ENCODE assay signal across 9 cellular contexts in the genomic region with DNA sequence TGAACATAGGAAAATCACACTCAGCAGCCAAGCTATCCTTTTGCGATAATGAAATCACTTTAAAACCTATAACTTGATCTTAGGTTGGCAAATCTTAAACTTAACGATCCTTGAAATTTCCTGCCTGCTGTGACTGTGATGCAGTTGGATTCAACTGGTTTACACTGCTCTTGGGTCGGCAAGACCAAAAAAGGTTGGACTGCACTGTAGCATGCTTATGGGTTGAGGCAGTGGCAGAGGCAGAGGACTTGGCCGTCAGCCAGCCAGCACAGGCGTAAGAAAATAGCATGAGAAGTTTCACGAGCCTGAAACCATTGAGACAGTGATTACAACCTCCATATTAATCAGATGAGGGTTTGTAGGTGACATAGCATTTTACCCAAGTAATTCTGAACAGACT. TPM values are rescaled to one million over a fixed set of nuclear protein-coding genes. Genes with fewer than 3 reads are reported as not detected.
DNase-seq lines count a peak whose midpoint lies in the region; ATAC-seq, FAIRE-seq and TF ChIP-seq lines count a peak whose summit lies in the region.
"Had no signal": no experiment of that assay in that cellular context is flagged by ENCODE, and none has a peak within 500 bp of the region (broad histone marks: within the 10 kb centered on the region; RNA-seq: fewer than 3 reads in every experiment).

No MANE protein-coding gene starts in this region.

- peak; percentile 88 for DNase-seq in DMS53 (lab: John Stamatoyannopoulos, UW)
- peak; percentile 80 for DNase-seq in NCI-H82 (lab: John Stamatoyannopoulos, UW)
- DNase-seq in foreskin melanocyte: peak; percentile 52
- DNase-seq in prostate gland (ENCODE audit: low spot score): peak; percentile 77
- no peak for DNase-seq in WTC11 (ENCODE audit: low spot score)
- DNase-seq in COR-L47 (lab: John Stamatoyannopoulos, UW): no peak
- no peak for DNase-seq in middle frontal gyrus (ENCODE audit: extremely low spot score, low spot score)
- no peak for DNase-seq in GM19239 (ENCODE audit: insufficient read length, low spot score)
- DNase-seq: activated B cell treated with CpG ODN at 0.5 μM for 24 hours had no signal

- no peak overlapping the region for H3K4me3 ChIP-seq in prostate gland

- POLR2A ChIA-PET in WTC11 (lab: Charles Lee): no interaction called here

- TF ChIP-seq CTCF in prostate gland (IDR thresholded peaks at IDR 0.05) (no peak), WTC11 (IDR thresholded peaks at IDR 0.05) (no peak)

- intact Hi-C loops in prostate gland (cut with DNase I): loop anchor here (5.0 kb wide), 1 partner anchor 68 kb away; no protein-coding TSS in a partner anchor

- H3K27ac ChIP-seq in prostate gland: peak overlapping the region; percentile 47 to 62

- FAIRE-seq in GM19239 (lab: Jason Lieb, UNC): no peak

- TF ChIP-seq POLR2A in prostate gland (IDR thresholded peaks at IDR 0.05): no peak

- 21% methylated on average over 6 of the region's 6 CpGs for WGBS in prostate gland

- H3K36me3 ChIP-seq in prostate gland: peaks cover 0 to 11% of the 10 kb centered on the region in 2 donors

- no peaks in the 10 kb centered on the region for H3K9me3 Mint-ChIP-seq in WTC11
- H3K9me3 Mint-ChIP-seq: activated B cell treated with CpG ODN at 0.5 μM for 24 hours had no signal

- no peaks in the 10 kb centered on the region for H3K27me3 Mint-ChIP-seq in WTC11 (ENCODE audit: low read depth)
- H3K27me3 Mint-ChIP-seq: activated B cell treated with CpG ODN at 0.5 μM for 24 hours had no signal

- CTCF ChIA-PET in WTC11 (lab: Charles Lee): no interaction called here

- H3K4me1 ChIP-seq in prostate gland (replicated peaks): no peaks in the 10 kb centered on the region

- H3K27ac Mint-ChIP-seq in WTC11: no peak overlapping the region
- H3K27ac Mint-ChIP-seq: activated B cell treated with CpG ODN at 0.5 μM for 24 hours had no signal

- no peaks in the 10 kb centered on the region for H3K9me3 ChIP-seq in prostate gland

- no peaks in the 10 kb centered on the region for H3K27me3 ChIP-seq in prostate gland (replicated peaks; ENCODE audit: insufficient read depth)

- ATAC-seq in WTC11: no peak

- H3K36me3 Mint-ChIP-seq in WTC11: peaks cover 76% of the 10 kb centered on the region

- no peak overlapping the region for H3K4me3 Mint-ChIP-seq in WTC11
- H3K4me3 Mint-ChIP-seq: activated B cell treated with CpG ODN at 0.5 μM for 24 hours had no signal

- H3K4me1 Mint-ChIP-seq in WTC11: no peaks in the 10 kb centered on the region
- H3K4me1 Mint-ChIP-seq: activated B cell treated with CpG ODN at 0.5 μM for 24 hours had no signal

TF ChIP-seq in WTC11, 78 proteins besides CTCF, POLR2A, EP300 and RAD21:
- TF ChIP-seq FOXP4 (CRISPR knock-in tag; IDR thresholded peaks at IDR 0.05) (no peak), ZNF532 (CRISPR knock-in tag; IDR thresholded peaks at IDR 0.05; ENCODE audit: borderline replicate concordance) (no peak), ZNF671 (CRISPR knock-in tag; IDR thresholded peaks at IDR 0.05) (no peak), FOXP1 (CRISPR knock-in tag; IDR thresholded peaks at IDR 0.05; ENCODE audit: borderline replicate concordance) (no peak), ZNF219 (CRISPR knock-in tag; IDR thresholded peaks at IDR 0.05; ENCODE audit: borderline replicate concordance) (no peak), SMAD3 (CRISPR knock-in tag; IDR thresholded peaks at IDR 0.05; ENCODE audit: borderline replicate concordance) (no peak), NR2C2 (CRISPR knock-in tag; IDR thresholded peaks at IDR 0.05) (no peak), FOXJ3 (CRISPR knock-in tag; IDR thresholded peaks at IDR 0.05; ENCODE audit: borderline replicate concordance) (no peak)
- TF ChIP-seq, protein P1, sequence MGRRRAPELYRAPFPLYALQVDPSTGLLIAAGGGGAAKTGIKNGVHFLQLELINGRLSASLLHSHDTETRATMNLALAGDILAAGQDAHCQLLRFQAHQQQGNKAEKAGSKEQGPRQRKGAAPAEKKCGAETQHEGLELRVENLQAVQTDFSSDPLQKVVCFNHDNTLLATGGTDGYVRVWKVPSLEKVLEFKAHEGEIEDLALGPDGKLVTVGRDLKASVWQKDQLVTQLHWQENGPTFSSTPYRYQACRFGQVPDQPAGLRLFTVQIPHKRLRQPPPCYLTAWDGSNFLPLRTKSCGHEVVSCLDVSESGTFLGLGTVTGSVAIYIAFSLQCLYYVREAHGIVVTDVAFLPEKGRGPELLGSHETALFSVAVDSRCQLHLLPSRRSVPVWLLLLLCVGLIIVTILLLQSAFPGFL (CRISPR knock-in tag; IDR thresholded peaks at IDR 0.05; ENCODE audit: borderline replicate concordance): no peak
- TF ChIP-seq, protein P2, sequence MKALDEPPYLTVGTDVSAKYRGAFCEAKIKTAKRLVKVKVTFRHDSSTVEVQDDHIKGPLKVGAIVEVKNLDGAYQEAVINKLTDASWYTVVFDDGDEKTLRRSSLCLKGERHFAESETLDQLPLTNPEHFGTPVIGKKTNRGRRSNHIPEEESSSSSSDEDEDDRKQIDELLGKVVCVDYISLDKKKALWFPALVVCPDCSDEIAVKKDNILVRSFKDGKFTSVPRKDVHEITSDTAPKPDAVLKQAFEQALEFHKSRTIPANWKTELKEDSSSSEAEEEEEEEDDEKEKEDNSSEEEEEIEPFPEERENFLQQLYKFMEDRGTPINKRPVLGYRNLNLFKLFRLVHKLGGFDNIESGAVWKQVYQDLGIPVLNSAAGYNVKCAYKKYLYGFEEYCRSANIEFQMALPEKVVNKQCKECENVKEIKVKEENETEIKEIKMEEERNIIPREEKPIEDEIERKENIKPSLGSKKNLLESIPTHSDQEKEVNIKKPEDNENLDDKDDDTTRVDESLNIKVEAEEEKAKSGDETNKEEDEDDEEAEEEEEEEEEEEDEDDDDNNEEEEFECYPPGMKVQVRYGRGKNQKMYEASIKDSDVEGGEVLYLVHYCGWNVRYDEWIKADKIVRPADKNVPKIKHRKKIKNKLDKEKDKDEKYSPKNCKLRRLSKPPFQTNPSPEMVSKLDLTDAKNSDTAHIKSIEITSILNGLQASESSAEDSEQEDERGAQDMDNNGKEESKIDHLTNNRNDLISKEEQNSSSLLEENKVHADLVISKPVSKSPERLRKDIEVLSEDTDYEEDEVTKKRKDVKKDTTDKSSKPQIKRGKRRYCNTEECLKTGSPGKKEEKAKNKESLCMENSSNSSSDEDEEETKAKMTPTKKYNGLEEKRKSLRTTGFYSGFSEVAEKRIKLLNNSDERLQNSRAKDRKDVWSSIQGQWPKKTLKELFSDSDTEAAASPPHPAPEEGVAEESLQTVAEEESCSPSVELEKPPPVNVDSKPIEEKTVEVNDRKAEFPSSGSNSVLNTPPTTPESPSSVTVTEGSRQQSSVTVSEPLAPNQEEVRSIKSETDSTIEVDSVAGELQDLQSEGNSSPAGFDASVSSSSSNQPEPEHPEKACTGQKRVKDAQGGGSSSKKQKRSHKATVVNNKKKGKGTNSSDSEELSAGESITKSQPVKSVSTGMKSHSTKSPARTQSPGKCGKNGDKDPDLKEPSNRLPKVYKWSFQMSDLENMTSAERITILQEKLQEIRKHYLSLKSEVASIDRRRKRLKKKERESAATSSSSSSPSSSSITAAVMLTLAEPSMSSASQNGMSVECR (CRISPR knock-in tag; IDR thresholded peaks at IDR 0.05; ENCODE audit: borderline replicate concordance): no peak
TF ChIP-seq in WTC11: peak in this region for 0.

RNA-seq across cellular contexts. Expression of gene WSB1, which starts 21.4 kb away (rescaled TPM):
- 100 to 1,000 TPM in 1 of 2 donors, 10 to 100 TPM in 1; 45.7 to 116 TPM for total RNA-seq in prostate gland
- 167 to 223 TPM (median 221 TPM) in 3 replicates for total RNA-seq in WTC11 (2021)

Comparison
In these comparisons a context has a peak if more than half of its experiments do, and no peak if none do; other contexts are left out.
1. DNase-seq: peak in DMS53 (single experiment), NCI-H82 (single experiment), foreskin melanocyte (single experiment) and prostate gland (single experiment); none in WTC11 (single experiment), COR-L47 (single experiment), middle frontal gyrus (single experiment) and GM19239 (single experiment).